In the genomic region with DNA sequence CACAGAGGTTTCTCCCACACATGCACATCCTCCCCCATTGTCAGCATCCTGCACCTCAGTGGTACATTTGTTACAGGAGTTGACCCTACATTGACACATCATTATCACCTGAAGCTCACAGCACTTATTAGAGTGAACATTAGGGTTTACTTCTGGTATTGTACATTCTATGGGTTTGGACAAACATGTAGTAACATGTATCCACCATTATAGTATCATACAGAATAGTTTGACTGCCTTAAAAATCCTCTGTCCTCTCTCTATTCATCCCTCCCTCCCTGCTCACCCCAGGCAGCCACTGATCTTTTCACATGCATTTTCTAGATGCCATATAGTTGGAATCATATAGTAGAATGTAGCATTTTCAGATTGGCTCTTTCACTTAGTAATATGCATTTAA, we compare ENCODE assay signal across 36 cellular contexts. TPM values are rescaled to one million over a fixed set of nuclear protein-coding genes. Genes with fewer than 3 reads are reported as not detected.
"Had no signal": no experiment of that assay in that cellular context is flagged by ENCODE, and none has a peak within 500 bp of the region (broad histone marks: within the 10 kb centered on the region; RNA-seq: fewer than 3 reads in every experiment).

No MANE protein-coding gene starts in this region.

- H3K4me3 ChIP-seq: ascending aorta, body of pancreas had no signal

- H3K27me3 Mint-ChIP-seq: activated CD4-positive, alpha-beta T cell treated with anti-CD3 and anti-CD28 coated beads, Interleukin-2, amount 10 ng/mL, durations not matched to agents 24 days and 14 days; activated naive CD4-positive, alpha-beta T cell treated with anti-CD3 and anti-CD28 coated beads, Interleukin-2, amount 10 ng/mL, durations not matched to agents 7 days and 5 days; activated naive CD8-positive, alpha-beta T cell; activated naive CD8-positive, alpha-beta T cell treated with anti-CD3 and anti-CD28 coated beads, Interleukin-2, amount 10 ng/mL, durations not matched to agents 7 days and 5 days; activated naive CD8-positive, alpha-beta T cell treated with anti-CD3 and anti-CD28 coated beads, Interleukin-2, amount 50 U/mL, for 24 hours had no signal

- H3K27me3 ChIP-seq: ascending aorta, body of pancreas, brain microvascular endothelial cell had no signal

- DNase-seq: activated B cell treated with CpG ODN at 0.5 μM for 24 hours; activated CD4-positive, alpha-beta memory T cell treated with anti-CD3 and anti-CD28 coated beads for 36 hours; activated CD4-positive, alpha-beta T cell treated with anti-CD3 and anti-CD28 coated beads for 4 hours; activated CD4-positive, alpha-beta T cell treated with anti-CD3 and anti-CD28 coated beads, Interleukin-2, amount 10 ng/mL, durations not matched to agents 24 days and 14 days; activated CD4-positive, alpha-beta T cell treated with anti-CD3 and anti-CD28 coated beads, Interleukin-2, amount 50 U/mL, for 1 hour; activated CD4-positive, alpha-beta T cell treated with anti-CD3 and anti-CD28 coated beads, Interleukin-2, amount 50 U/mL, for 4 hours; activated CD4-positive, CD25-positive, alpha-beta regulatory T cell treated with anti-CD3 and anti-CD28 coated beads, Interleukin-2, amount 50 U/mL, for 72 hours; activated CD8-positive, alpha-beta memory T cell treated with anti-CD3 and anti-CD28 coated beads, Interleukin-2, amount 50 U/mL, for 48 hours; activated CD8-positive, alpha-beta T cell treated with anti-CD3 and anti-CD28 coated beads for 36 hours; activated effector memory CD4-positive, alpha-beta T cell treated with Interleukin-2 at 50 U/mL for 16 hours; activated gamma-delta T cell; activated naive CD4-positive, alpha-beta T cell treated with anti-CD3 and anti-CD28 coated beads, Interleukin-2, amount 10 ng/mL, durations not matched to agents 7 days and 5 days; activated naive CD4-positive, alpha-beta T cell treated with Interleukin-2 at 50 U/mL for 16 hours; activated naive CD8-positive, alpha-beta T cell treated with anti-CD3 and anti-CD28 coated beads, Interleukin-2, amount 10 ng/mL, durations not matched to agents 7 days and 5 days; activated naive CD8-positive, alpha-beta T cell treated with anti-CD3 and anti-CD28 coated beads, Interleukin-2, amount 50 U/mL, for 24 hours; activated T-cell treated with anti-CD3 and anti-CD28 coated beads, Interleukin-2, amount 50 U/mL, for 24 hours; activated T-cell treated with anti-CD3 and anti-CD28 coated beads, Interleukin-2, amount 50 U/mL, for 48 hours; amygdala; anterior cingulate cortex; body of pancreas; brain microvascular endothelial cell; central memory CD4-positive, alpha-beta T cell; SW 1271; T-helper 1 cell; T-helper 2 cell; T-helper 9 cell had no signal

- H3K36me3 ChIP-seq: ascending aorta, brain microvascular endothelial cell had no signal

- H3K9me3 ChIP-seq: ascending aorta, body of pancreas had no signal

- H3K9me3 Mint-ChIP-seq: activated CD4-positive, alpha-beta T cell treated with anti-CD3 and anti-CD28 coated beads, Interleukin-2, amount 10 ng/mL, durations not matched to agents 24 days and 14 days; activated naive CD4-positive, alpha-beta T cell treated with anti-CD3 and anti-CD28 coated beads, Interleukin-2, amount 10 ng/mL, durations not matched to agents 7 days and 5 days; activated naive CD4-positive, alpha-beta T cell treated with anti-CD3 and anti-CD28 coated beads, Interleukin-2, amount 50 U/mL, for 24 hours; activated T-cell treated with anti-CD3 and anti-CD28 coated beads, Interleukin-2, amount 50 U/mL, for 24 hours; T-helper 2 cell treated with Interferon-gamma antibody and Interleukin-4, amounts not matched to agents 5 μg/mL and 100 μg/mL, for 36 hours had no signal

- H3K27ac Mint-ChIP-seq: activated B cell treated with CpG ODN at 0.5 μM for 24 hours; activated CD4-positive, alpha-beta memory T cell treated with anti-CD3 and anti-CD28 coated beads for 36 hours; activated CD4-positive, alpha-beta T cell treated with anti-CD3 and anti-CD28 coated beads, Interleukin-2, amount 10 ng/mL, durations not matched to agents 24 days and 14 days; activated CD8-positive, alpha-beta T cell treated with anti-CD3 and anti-CD28 coated beads for 36 hours; activated naive CD4-positive, alpha-beta T cell treated with anti-CD3 and anti-CD28 coated beads, Interleukin-2, amount 10 ng/mL, durations not matched to agents 7 days and 5 days; activated naive CD4-positive, alpha-beta T cell treated with anti-CD3 and anti-CD28 coated beads, Interleukin-2, amount 50 U/mL, for 24 hours; activated naive CD8-positive, alpha-beta T cell; activated naive CD8-positive, alpha-beta T cell treated with anti-CD3 and anti-CD28 coated beads, Interleukin-2, amount 10 ng/mL, durations not matched to agents 7 days and 5 days; activated naive CD8-positive, alpha-beta T cell treated with anti-CD3 and anti-CD28 coated beads, Interleukin-2, amount 50 U/mL, for 24 hours; activated T-cell treated with anti-CD3 and anti-CD28 coated beads, Interleukin-2, amount 50 U/mL, for 24 hours; activated T-helper 2 cell treated with anti-CD3 and anti-CD28 coated beads, Interferon-gamma antibody, Interleukin-2, Interleukin-4, amounts not matched to agents 10 μg/mL and 5 μg/mL and 100 μg/mL, durations not matched to agents 14 hours and 24 hours and 36 hours; T-helper 1 cell treated with Interleukin-12 subunit alpha and Interleukin-12 subunit beta and Interleukin-4 antibody, amounts not matched to agents 30 μg/mL and 1 μg/mL, for 36 hours; T-helper 2 cell treated with Interferon-gamma antibody and Interleukin-4, amounts not matched to agents 5 μg/mL and 100 μg/mL, for 36 hours had no signal

- H3K36me3 Mint-ChIP-seq: activated CD4-positive, alpha-beta memory T cell treated with anti-CD3 and anti-CD28 coated beads for 36 hours; activated naive CD4-positive, alpha-beta T cell treated with anti-CD3 and anti-CD28 coated beads, Interleukin-2, amount 10 ng/mL, durations not matched to agents 7 days and 5 days; activated naive CD4-positive, alpha-beta T cell treated with anti-CD3 and anti-CD28 coated beads, Interleukin-2, amount 50 U/mL, for 24 hours; activated naive CD8-positive, alpha-beta T cell; activated naive CD8-positive, alpha-beta T cell treated with anti-CD3 and anti-CD28 coated beads, Interleukin-2, amount 10 ng/mL, durations not matched to agents 7 days and 5 days had no signal

- H3K4me1 Mint-ChIP-seq: activated B cell treated with CpG ODN at 0.5 μM for 24 hours; activated CD4-positive, alpha-beta T cell treated with anti-CD3 and anti-CD28 coated beads, Interleukin-2, amount 10 ng/mL, durations not matched to agents 24 days and 14 days; activated naive CD4-positive, alpha-beta T cell treated with anti-CD3 and anti-CD28 coated beads, Interleukin-2, amount 10 ng/mL, durations not matched to agents 7 days and 5 days; activated naive CD4-positive, alpha-beta T cell treated with anti-CD3 and anti-CD28 coated beads, Interleukin-2, amount 50 U/mL, for 24 hours; activated naive CD8-positive, alpha-beta T cell treated with anti-CD3 and anti-CD28 coated beads, Interleukin-2, amount 10 ng/mL, durations not matched to agents 7 days and 5 days; activated naive CD8-positive, alpha-beta T cell treated with anti-CD3 and anti-CD28 coated beads, Interleukin-2, amount 50 U/mL, for 24 hours had no signal

- ATAC-seq: activated CD8-positive, alpha-beta T cell treated with anti-CD3 and anti-CD28 coated beads for 36 hours; activated naive CD8-positive, alpha-beta T cell treated with anti-CD3 and anti-CD28 coated beads, Interleukin-2, amount 50 U/mL, for 24 hours; body of pancreas had no signal

- H3K4me3 Mint-ChIP-seq: activated B cell treated with CpG ODN at 0.5 μM for 24 hours; activated CD4-positive, alpha-beta memory T cell treated with anti-CD3 and anti-CD28 coated beads for 36 hours; activated CD4-positive, alpha-beta T cell treated with anti-CD3 and anti-CD28 coated beads, Interleukin-2, amount 10 ng/mL, durations not matched to agents 24 days and 14 days; activated CD8-positive, alpha-beta T cell treated with anti-CD3 and anti-CD28 coated beads for 36 hours; activated naive CD4-positive, alpha-beta T cell treated with anti-CD3 and anti-CD28 coated beads, Interleukin-2, amount 10 ng/mL, durations not matched to agents 7 days and 5 days; activated naive CD4-positive, alpha-beta T cell treated with anti-CD3 and anti-CD28 coated beads, Interleukin-2, amount 50 U/mL, for 24 hours; activated naive CD8-positive, alpha-beta T cell; activated naive CD8-positive, alpha-beta T cell treated with anti-CD3 and anti-CD28 coated beads, Interleukin-2, amount 10 ng/mL, durations not matched to agents 7 days and 5 days; activated naive CD8-positive, alpha-beta T cell treated with anti-CD3 and anti-CD28 coated beads, Interleukin-2, amount 50 U/mL, for 24 hours; activated T-cell treated with anti-CD3 and anti-CD28 coated beads, Interleukin-2, amount 50 U/mL, for 24 hours; T-helper 1 cell treated with Interleukin-12 subunit alpha and Interleukin-12 subunit beta and Interleukin-4 antibody, amounts not matched to agents 30 μg/mL and 1 μg/mL, for 36 hours; T-helper 2 cell treated with Interferon-gamma antibody and Interleukin-4, amounts not matched to agents 5 μg/mL and 100 μg/mL, for 36 hours had no signal

- H3K4me1 ChIP-seq: ascending aorta had no signal

- H3K27ac ChIP-seq: ascending aorta, body of pancreas, brain microvascular endothelial cell had no signal

- FAIRE-seq: TTC549 had no signal

RNA-seq across cellular contexts. Expression of a gene that starts 53.5 kb away (rescaled TPM):
- total RNA-seq: activated B cell treated with CpG ODN at 0.5 μM for 24 hours; activated CD4-positive, alpha-beta memory T cell treated with anti-CD3 and anti-CD28 coated beads for 36 hours; activated CD4-positive, alpha-beta T cell treated with anti-CD3 and anti-CD28 coated beads, Interleukin-2, amount 10 ng/mL, durations not matched to agents 24 days and 14 days; activated CD8-positive, alpha-beta memory T cell treated with anti-CD3 and anti-CD28 coated beads for 36 hours; activated CD8-positive, alpha-beta T cell treated with anti-CD3 and anti-CD28 coated beads for 36 hours; activated naive CD8-positive, alpha-beta T cell treated with anti-CD3 and anti-CD28 coated beads, Interleukin-2, amount 10 ng/mL, durations not matched to agents 7 days and 5 days; activated T-helper 2 cell treated with anti-CD3 and anti-CD28 coated beads, Interferon-gamma antibody, Interleukin-2, Interleukin-4, amounts not matched to agents 10 μg/mL and 5 μg/mL and 100 μg/mL, durations not matched to agents 14 hours and 24 hours and 36 hours; ascending aorta; body of pancreas; cardiac septum had no signal
- polyA plus RNA-seq: adipose tissue had no signal
